Comparison of ENCODE assay signal across 22 cellular contexts in genomic region chr10:124591123-124591495, GRCh38.
DNase-seq lines count a peak whose midpoint lies in the region; ATAC-seq and TF ChIP-seq lines count a peak whose summit lies in the region.
"Had no signal": no experiment of that assay in that cellular context is flagged by ENCODE, and none has a peak within 500 bp of the region (broad histone marks: within the 10 kb centered on the region; RNA-seq: fewer than 3 reads in every experiment).

No MANE protein-coding gene starts in this region.

- H3K4me3 ChIP-seq in right atrium auricular region (no peak overlapping the region), BE2C (ENCODE audit: low read depth, low read length) (no peak overlapping the region)
- H3K4me3 ChIP-seq in CD4-positive, alpha-beta memory T cell (ENCODE audit: low read length in 2 of 2) = no peak overlapping the region
- H3K4me3 ChIP-seq: SJCRH30 had no signal

- DNase-seq in Right ventricle myocardium inferior (ENCODE audit: missing footprints) (peak; percentile 18), right atrium auricular region (ENCODE audit: low spot score) (no peak), activated B cell treated with CpG ODN at 0.5 μM for 24 hours (no peak), nephron progenitor cell (no peak), BE2C (no peak)
- DNase-seq in stimulated activated naive B cell treated with anti-CD40 and anti-IgM and Interleukin-4, amounts not matched to agents 10 μg/mL and 1 μg/mL and 100 μg/mL, for 72 hours = no peak
- DNase-seq in activated T-helper 1 cell treated with anti-CD3 and anti-CD28 coated beads, Interleukin-12 subunit alpha, Interleukin-12 subunit beta, Interleukin-2, Interleukin-4 antibody, amounts not matched to agents 30 ng/mL and 10 ng/mL and 1 ng/mL, durations not matched to agents 14 hours and 24 hours and 36 hours (ENCODE audit: low spot score) = no peak
- DNase-seq in CD4-positive, alpha-beta memory T cell = no peak
- DNase-seq: 8988T; AML-193; EL; GF-D8; Karpas-422; MV-4-11; NCI-H1105 treated with DMSO at 0.1 percent for 48 hours; NCI-H2029 treated with DMSO at 0.1 percent for 48 hours; NCI-H226; NCI-H510A treated with DMSO at 0.1 percent for 48 hours; NCI-H774; NK-92 treated with Interleukin-12 subunit alpha and Interleukin-12 subunit beta, amount 100 ng/mL, for 24 hours; SJCRH30 had no signal

- intact Hi-C loops in Right ventricle myocardium inferior (cut with DNase I) = no loop called here
- intact Hi-C loops in activated B cell treated with CpG ODN at 0.5 μM for 24 hours (cut with micrococcal nuclease) = no loop called here
- intact Hi-C loops in activated T-helper 1 cell treated with anti-CD3 and anti-CD28 coated beads, Interleukin-12 subunit alpha, Interleukin-12 subunit beta, Interleukin-2, Interleukin-4 antibody, amounts not matched to agents 30 ng/mL and 10 ng/mL and 1 ng/mL, durations not matched to agents 14 hours and 24 hours and 36 hours (cut with micrococcal nuclease) = no loop called here
- intact Hi-C loops in CD4-positive, alpha-beta memory T cell (cut with micrococcal nuclease) = no loop called here

- no peak for ATAC-seq in Right ventricle myocardium inferior
- no peak for ATAC-seq in activated B cell treated with CpG ODN at 0.5 μM for 24 hours (ENCODE audit: low read depth)
- ATAC-seq in stimulated activated naive B cell treated with anti-CD40 and anti-IgM and Interleukin-4, amounts not matched to agents 10 μg/mL and 1 μg/mL and 100 μg/mL, for 72 hours (replicated peaks) = no peak
- ATAC-seq: Panc1 had no signal

- peaks cover 0 to 7% of the 10 kb centered on the region in 2 donors for H3K9me3 ChIP-seq in right atrium auricular region
- H3K9me3 ChIP-seq in CD4-positive, alpha-beta memory T cell (ENCODE audit: control insufficient read depth in 1 of 2, low read length in 2 of 2) = no peaks in the 10 kb centered on the region
- no peaks in the 10 kb centered on the region for H3K9me3 ChIP-seq in BE2C
- H3K9me3 ChIP-seq: SJCRH30 had no signal

- TF ChIP-seq CTCF in right atrium auricular region (IDR thresholded peaks at IDR 0.05) (no peak), activated B cell treated with CpG ODN at 0.5 μM for 24 hours (IDR thresholded peaks at IDR 0.05) (no peak), nephron progenitor cell (IDR thresholded peaks at IDR 0.05) (no peak), BE2C (IDR thresholded peaks at IDR 0.05; ENCODE audit: low read depth, low read length) (no peak)

- H3K4me1 ChIP-seq in right atrium auricular region = peaks cover 0 to 21% of the 10 kb centered on the region in 2 donors
- H3K4me1 ChIP-seq in CD4-positive, alpha-beta memory T cell (ENCODE audit: insufficient read depth, low read length) = no peaks in the 10 kb centered on the region
- 0 out of 2 replicates have a peak, but pooled peaks cover 5% of the 10 kb centered on the region for H3K4me1 ChIP-seq in BE2C

- H3K4me1 Mint-ChIP-seq in activated B cell treated with CpG ODN at 0.5 μM for 24 hours = peaks cover 68% of the 10 kb centered on the region
- peaks cover 45% of the 10 kb centered on the region for H3K4me1 Mint-ChIP-seq in nephron progenitor cell
- peaks cover 42 to 78% of the 10 kb centered on the region in 2 donors for H3K4me1 Mint-ChIP-seq in stimulated activated naive B cell treated with anti-CD40 and anti-IgM and Interleukin-4, amounts not matched to agents 10 μg/mL and 1 μg/mL and 100 μg/mL, for 72 hours
- H3K4me1 Mint-ChIP-seq in activated T-helper 1 cell treated with anti-CD3 and anti-CD28 coated beads, Interleukin-12 subunit alpha, Interleukin-12 subunit beta, Interleukin-2, Interleukin-4 antibody, amounts not matched to agents 30 ng/mL and 10 ng/mL and 1 ng/mL, durations not matched to agents 14 hours and 24 hours and 36 hours (ENCODE audit: low read depth) = peaks cover 6% of the 10 kb centered on the region
- peaks cover 0 to 7% (median 3%) of the 10 kb centered on the region in 4 donors for H3K4me1 Mint-ChIP-seq in CD4-positive, alpha-beta memory T cell

- H3K36me3 Mint-ChIP-seq in activated B cell treated with CpG ODN at 0.5 μM for 24 hours (ENCODE audit: low read depth) = no peaks in the 10 kb centered on the region
- peaks cover 7% of the 10 kb centered on the region for H3K36me3 Mint-ChIP-seq in nephron progenitor cell (ENCODE audit: low read depth)
- peaks cover 3 to 4% of the 10 kb centered on the region in 2 donors for H3K36me3 Mint-ChIP-seq in stimulated activated naive B cell treated with anti-CD40 and anti-IgM and Interleukin-4, amounts not matched to agents 10 μg/mL and 1 μg/mL and 100 μg/mL, for 72 hours
- H3K36me3 Mint-ChIP-seq in activated T-helper 1 cell treated with anti-CD3 and anti-CD28 coated beads, Interleukin-12 subunit alpha, Interleukin-12 subunit beta, Interleukin-2, Interleukin-4 antibody, amounts not matched to agents 30 ng/mL and 10 ng/mL and 1 ng/mL, durations not matched to agents 14 hours and 24 hours and 36 hours (ENCODE audit: low read depth) = no peaks in the 10 kb centered on the region
- peaks cover 0 to 1% of the 10 kb centered on the region in 2 donors for H3K36me3 Mint-ChIP-seq in CD4-positive, alpha-beta memory T cell

- H3K27me3 Mint-ChIP-seq in activated B cell treated with CpG ODN at 0.5 μM for 24 hours (no peaks in the 10 kb centered on the region), nephron progenitor cell (ENCODE audit: low read depth, poor library complexity) (peaks cover 15% of the 10 kb centered on the region)
- H3K27me3 Mint-ChIP-seq in stimulated activated naive B cell treated with anti-CD40 and anti-IgM and Interleukin-4, amounts not matched to agents 10 μg/mL and 1 μg/mL and 100 μg/mL, for 72 hours = no peaks in the 10 kb centered on the region
- peaks cover 3% of the 10 kb centered on the region for H3K27me3 Mint-ChIP-seq in activated T-helper 1 cell treated with anti-CD3 and anti-CD28 coated beads, Interleukin-12 subunit alpha, Interleukin-12 subunit beta, Interleukin-2, Interleukin-4 antibody, amounts not matched to agents 30 ng/mL and 10 ng/mL and 1 ng/mL, durations not matched to agents 14 hours and 24 hours and 36 hours (ENCODE audit: insufficient read depth)
- no peaks in the 10 kb centered on the region for H3K27me3 Mint-ChIP-seq in CD4-positive, alpha-beta memory T cell

- H3K9me3 Mint-ChIP-seq in activated B cell treated with CpG ODN at 0.5 μM for 24 hours (no peaks in the 10 kb centered on the region), nephron progenitor cell (peaks cover 11% of the 10 kb centered on the region)
- H3K9me3 Mint-ChIP-seq in stimulated activated naive B cell treated with anti-CD40 and anti-IgM and Interleukin-4, amounts not matched to agents 10 μg/mL and 1 μg/mL and 100 μg/mL, for 72 hours = peaks cover 4 to 5% of the 10 kb centered on the region in 2 donors
- H3K9me3 Mint-ChIP-seq in activated T-helper 1 cell treated with anti-CD3 and anti-CD28 coated beads, Interleukin-12 subunit alpha, Interleukin-12 subunit beta, Interleukin-2, Interleukin-4 antibody, amounts not matched to agents 30 ng/mL and 10 ng/mL and 1 ng/mL, durations not matched to agents 14 hours and 24 hours and 36 hours = no peaks in the 10 kb centered on the region
- H3K9me3 Mint-ChIP-seq in CD4-positive, alpha-beta memory T cell = peaks cover 0 to 3% (median 0%) of the 10 kb centered on the region in 8 donors

- H3K4me3 Mint-ChIP-seq in activated B cell treated with CpG ODN at 0.5 μM for 24 hours (no peak overlapping the region), nephron progenitor cell (no peak overlapping the region)
- H3K4me3 Mint-ChIP-seq in stimulated activated naive B cell treated with anti-CD40 and anti-IgM and Interleukin-4, amounts not matched to agents 10 μg/mL and 1 μg/mL and 100 μg/mL, for 72 hours = no peak overlapping the region
- H3K4me3 Mint-ChIP-seq in activated T-helper 1 cell treated with anti-CD3 and anti-CD28 coated beads, Interleukin-12 subunit alpha, Interleukin-12 subunit beta, Interleukin-2, Interleukin-4 antibody, amounts not matched to agents 30 ng/mL and 10 ng/mL and 1 ng/mL, durations not matched to agents 14 hours and 24 hours and 36 hours = no peak overlapping the region
- H3K4me3 Mint-ChIP-seq in CD4-positive, alpha-beta memory T cell = no peak overlapping the region

- CTCF ChIA-PET in activated B cell treated with CpG ODN at 0.5 μM for 24 hours (lab: Charles Lee) = no interaction called here
- CTCF ChIA-PET in CD4-positive, alpha-beta memory T cell (lab: Charles Lee; ENCODE audit: partially characterized antibody) = no interaction called here

- no peaks in the 10 kb centered on the region for H3K36me3 ChIP-seq in right atrium auricular region
- no peaks in the 10 kb centered on the region for H3K36me3 ChIP-seq in CD4-positive, alpha-beta memory T cell (ENCODE audit: insufficient read depth, low read length)
- no peaks in the 10 kb centered on the region for H3K36me3 ChIP-seq in BE2C
- H3K36me3 ChIP-seq: SJCRH30 had no signal

- peak overlapping the region; percentile 18 for H3K27ac Mint-ChIP-seq in activated B cell treated with CpG ODN at 0.5 μM for 24 hours
- H3K27ac Mint-ChIP-seq in nephron progenitor cell = peak overlapping the region; percentile 3
- H3K27ac Mint-ChIP-seq in stimulated activated naive B cell treated with anti-CD40 and anti-IgM and Interleukin-4, amounts not matched to agents 10 μg/mL and 1 μg/mL and 100 μg/mL, for 72 hours = peak overlapping the region; percentile 11
- H3K27ac Mint-ChIP-seq in activated T-helper 1 cell treated with anti-CD3 and anti-CD28 coated beads, Interleukin-12 subunit alpha, Interleukin-12 subunit beta, Interleukin-2, Interleukin-4 antibody, amounts not matched to agents 30 ng/mL and 10 ng/mL and 1 ng/mL, durations not matched to agents 14 hours and 24 hours and 36 hours = no peak overlapping the region
- no peak overlapping the region for H3K27ac Mint-ChIP-seq in CD4-positive, alpha-beta memory T cell

- H3K27me3 ChIP-seq in right atrium auricular region (no peaks in the 10 kb centered on the region), BE2C (no peaks in the 10 kb centered on the region)
- no peaks in the 10 kb centered on the region for H3K27me3 ChIP-seq in CD4-positive, alpha-beta memory T cell (ENCODE audit: insufficient read depth, low read length)

- POLR2A ChIA-PET in activated B cell treated with CpG ODN at 0.5 μM for 24 hours (lab: Charles Lee) = interaction anchor here (0.5 to 2.0 kb wide), 3 partner anchors 10 to 346 kb away, joined by 3 to 9 read pairs (median 4); no protein-coding TSS in a partner anchor
- POLR2A ChIA-PET in CD4-positive, alpha-beta memory T cell (lab: Charles Lee; ENCODE audit: partially characterized antibody) = no interaction called here

- H3K27ac ChIP-seq in right atrium auricular region = no peak overlapping the region
- H3K27ac ChIP-seq in CD4-positive, alpha-beta memory T cell (ENCODE audit: low read depth, low read length) = no peak overlapping the region
- H3K27ac ChIP-seq: SJCRH30 had no signal

Comparison
In these comparisons a context has a peak if more than half of its experiments do, and no peak if none do; other contexts are left out.
1. H3K27ac Mint-ChIP-seq: peak in activated B cell treated with CpG ODN at 0.5 μM for 24 hours (single experiment), nephron progenitor cell (single experiment) and stimulated activated naive B cell treated with anti-CD40 and anti-IgM and Interleukin-4, amounts not matched to agents 10 μg/mL and 1 μg/mL and 100 μg/mL, for 72 hours (single experiment); none in activated T-helper 1 cell treated with anti-CD3 and anti-CD28 coated beads, Interleukin-12 subunit alpha, Interleukin-12 subunit beta, Interleukin-2, Interleukin-4 antibody, amounts not matched to agents 30 ng/mL and 10 ng/mL and 1 ng/mL, durations not matched to agents 14 hours and 24 hours and 36 hours (single experiment) and CD4-positive, alpha-beta memory T cell (0 of 7).